16 cellular contexts compared by ENCODE assay signal in genomic region chr9:103037508-103038477, GRCh38. TPM values are rescaled to one million over a fixed set of nuclear protein-coding genes. Genes with fewer than 3 reads are reported as not detected.
DNase-seq lines count a peak whose midpoint lies in the region; ATAC-seq, FAIRE-seq and TF ChIP-seq lines count a peak whose summit lies in the region.
"Had no signal": no experiment of that assay in that cellular context is flagged by ENCODE, and none has a peak within 500 bp of the region (broad histone marks: within the 10 kb centered on the region; RNA-seq: fewer than 3 reads in every experiment).

No MANE protein-coding gene starts in this region.

- peaks cover 38% of the 10 kb centered on the region for H3K9me3 ChIP-seq in endodermal cell (ENCODE audit: control insufficient read depth, low read length)
- no peaks in the 10 kb centered on the region for H3K9me3 ChIP-seq in ascending aorta
- H3K9me3 ChIP-seq: vagina had no signal

- H3K4me1 ChIP-seq in endodermal cell (ENCODE audit: control insufficient read depth, insufficient read depth, low read length) (no peaks in the 10 kb centered on the region), ascending aorta (no peaks in the 10 kb centered on the region)
- H3K4me1 ChIP-seq: vagina had no signal

- no peaks in the 10 kb centered on the region for H3K36me3 ChIP-seq in endodermal cell (ENCODE audit: control insufficient read depth, insufficient read depth, low read length)
- H3K36me3 ChIP-seq in ascending aorta, result no peaks in the 10 kb centered on the region
- H3K36me3 ChIP-seq: vagina had no signal

- FAIRE-seq in H54 (lab: Jason Lieb, UNC), result peak; percentile 100

- H3K4me1 Mint-ChIP-seq in endodermal cell, result peaks cover 39% of the 10 kb centered on the region
- H3K4me1 Mint-ChIP-seq: brain had no signal

- H3K9me3 Mint-ChIP-seq in endodermal cell, result peaks cover 5% of the 10 kb centered on the region

- H3K4me3 Mint-ChIP-seq in endodermal cell, result no peak overlapping the region
- H3K4me3 Mint-ChIP-seq: activated T-cell treated with anti-CD3 and anti-CD28 coated beads, Interleukin-2, amount 50 U/mL, for 4 hours; brain had no signal

- no peak for TF ChIP-seq POLR2A in H54 (IDR thresholded peaks at IDR 0.05; ENCODE audit: low read depth, low read length)

- 80 to 87% methylated on average over 3 to 4 of the region's 4 CpGs for WGBS in endodermal cell (ENCODE audit: insufficient coverage in 1 of 2, insufficient read length in 1 of 2), 2 experiments

- H3K27me3 ChIP-seq in endodermal cell (ENCODE audit: control insufficient read depth, insufficient read depth, low read length, poor library complexity, severe bottlenecking) (no peaks in the 10 kb centered on the region), ascending aorta (no peaks in the 10 kb centered on the region)
- H3K27me3 ChIP-seq: vagina had no signal

- CTCF ChIA-PET in RWPE1 (lab: Yijun Ruan, JAX), result no interaction called here

- POLR2A ChIA-PET in RWPE1 (lab: Yijun Ruan, JAX; ENCODE audit: low non-redundant PET), result no interaction called here

- peak overlapping the region; percentile 44 for H3K27ac Mint-ChIP-seq in endodermal cell
- H3K27ac Mint-ChIP-seq: brain had no signal

- no peak for ATAC-seq in HG03280 (IDR thresholded peaks at IDR 0.05; ENCODE audit: unreplicated experiment)
- no peak for ATAC-seq in GM21529 (IDR thresholded peaks at IDR 0.05; ENCODE audit: unreplicated experiment)
- ATAC-seq in HG02763 (IDR thresholded peaks at IDR 0.05; ENCODE audit: unreplicated experiment), result no peak
- ATAC-seq: activated T-cell treated with anti-CD3 and anti-CD28 coated beads, Interleukin-2, amount 50 U/mL, for 4 hours had no signal

- no peaks in the 10 kb centered on the region for H3K36me3 Mint-ChIP-seq in endodermal cell (ENCODE audit: low read depth)
- H3K36me3 Mint-ChIP-seq: brain had no signal

- no peak overlapping the region for H3K9ac ChIP-seq in endodermal cell (ENCODE audit: extremely low read depth, low read length, poor library complexity, severe bottlenecking)

- no peaks in the 10 kb centered on the region for H3K27me3 Mint-ChIP-seq in endodermal cell (ENCODE audit: insufficient read depth)

- TF ChIP-seq CTCF in RWPE1 (conservative IDR thresholded peaks at IDR 0.05; ENCODE audit: low read depth), result no peak
- TF ChIP-seq CTCF in endodermal cell (conservative IDR thresholded peaks at IDR 0.05), result no peak
- no peak for TF ChIP-seq CTCF in ascending aorta (IDR thresholded peaks at IDR 0.05)

- H3K27ac ChIP-seq in RWPE1 (no peak overlapping the region), endodermal cell (ENCODE audit: low read depth, low read length) (no peak overlapping the region), ascending aorta (no peak overlapping the region)
- H3K27ac ChIP-seq: epithelial cell of prostate, vagina had no signal

- DNase-seq in H54 (ENCODE audit: insufficient read length, low spot score) (peak; percentile 40), RWPE1 (ENCODE audit: low spot score) (peak; percentile 17), endodermal cell (peak; percentile 68), occipital lobe (lab: John Stamatoyannopoulos, UW) (peak; percentile 72), ascending aorta (ENCODE audit: low spot score in 2 of 2) (no peak)
- DNase-seq: activated CD4-positive, alpha-beta T cell treated with anti-CD3 and anti-CD28 coated beads for 1 hour; activated T-cell treated with anti-CD3 and anti-CD28 coated beads, Interleukin-2, amount 50 U/mL, for 4 hours; NCI-H2029 treated with DMSO at 0.1 percent for 48 hours; SW 1271 had no signal

- H3K4me3 ChIP-seq in endodermal cell (ENCODE audit: low read length) (no peak overlapping the region), ascending aorta (no peak overlapping the region)
- H3K4me3 ChIP-seq: vagina had no signal

- intact Hi-C loops in ascending aorta (cut with DNase I), result no loop called here

RNA-seq across cellular contexts. Expression of gene CYLC2, which starts 42.7 kb away (rescaled TPM):
- not detected for total RNA-seq in endodermal cell
- polyA plus RNA-seq in endodermal cell (2013, experiment 1 of 2), result not detected
- not detected for polyA plus RNA-seq in endodermal cell (2013, experiment 2 of 2)
- not detected for total RNA-seq in occipital lobe
- total RNA-seq in ascending aorta, result not detected
- total RNA-seq: activated T-cell treated with anti-CD3 and anti-CD28 coated beads, Interleukin-2, amount 50 U/mL, for 4 hours; osteoblast; vagina had no signal

Comparison
In these comparisons a context has a peak if more than half of its experiments do, and no peak if none do; other contexts are left out.
1. DNase-seq: peak in H54 (single experiment), RWPE1 (single experiment), endodermal cell (single experiment) and occipital lobe (single experiment); none in ascending aorta (0 of 2).